38 cellular contexts compared by ENCODE assay signal in the genomic region with DNA sequence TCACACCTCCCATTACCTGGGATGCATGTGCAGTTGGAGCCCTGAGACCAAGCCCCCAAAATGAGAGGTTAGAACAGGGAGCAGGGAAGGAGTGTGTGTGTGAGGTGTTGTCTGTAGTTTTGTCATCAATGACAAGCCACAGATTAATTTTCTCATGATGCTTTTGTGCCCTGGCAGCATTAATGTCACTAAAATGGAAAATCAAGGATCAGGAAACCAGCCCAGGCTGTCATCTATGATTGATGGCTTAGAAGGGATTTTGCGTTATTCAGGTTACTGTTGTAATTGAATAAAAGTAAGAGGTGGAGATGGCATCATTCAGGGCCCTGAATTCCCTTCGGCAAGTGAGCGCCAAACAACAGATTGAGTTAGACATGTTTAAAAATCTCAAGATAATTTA.
"Had no signal": no experiment of that assay in that cellular context is flagged by ENCODE, and none has a peak within 500 bp of the region (broad histone marks: within the 10 kb centered on the region; RNA-seq: fewer than 3 reads in every experiment).

No MANE protein-coding gene starts in this region.

- H3K36me3 Mint-ChIP-seq: activated naive CD4-positive, alpha-beta T cell treated with anti-CD3 and anti-CD28 coated beads, Interleukin-2, amount 10 ng/mL, durations not matched to agents 7 days and 5 days; activated naive CD4-positive, alpha-beta T cell treated with anti-CD3 and anti-CD28 coated beads, Interleukin-2, amount 50 U/mL, for 24 hours; activated naive CD4-positive, alpha-beta T cell treated with anti-CD3 and anti-CD28 coated beads, Interleukin-2, amount 50 U/mL, for 72 hours; activated naive CD8-positive, alpha-beta T cell; activated naive CD8-positive, alpha-beta T cell treated with anti-CD3 and anti-CD28 coated beads for 36 hours; activated naive CD8-positive, alpha-beta T cell treated with anti-CD3 and anti-CD28 coated beads, Interleukin-2, amount 10 ng/mL, durations not matched to agents 7 days and 5 days; brain had no signal

- H3K27me3 Mint-ChIP-seq: activated naive CD4-positive, alpha-beta T cell treated with anti-CD3 and anti-CD28 coated beads, Interleukin-2, amount 10 ng/mL, durations not matched to agents 7 days and 5 days; activated naive CD8-positive, alpha-beta T cell; activated naive CD8-positive, alpha-beta T cell treated with anti-CD3 and anti-CD28 coated beads, Interleukin-2, amount 10 ng/mL, durations not matched to agents 7 days and 5 days; activated naive CD8-positive, alpha-beta T cell treated with anti-CD3 and anti-CD28 coated beads, Interleukin-2, amount 50 U/mL, for 24 hours had no signal

- H3K27ac ChIP-seq: adrenal gland, body of pancreas, brain microvascular endothelial cell, breast epithelium, cardiac muscle cell had no signal

- H3K27me3 ChIP-seq: adrenal gland, ascending aorta, body of pancreas, brain microvascular endothelial cell, breast epithelium, cardiac muscle cell had no signal

- H3K36me3 ChIP-seq: adrenal gland, ascending aorta, brain microvascular endothelial cell, breast epithelium, cardiac muscle cell had no signal

- H3K4me3 Mint-ChIP-seq: activated naive CD4-positive, alpha-beta T cell treated with anti-CD3 and anti-CD28 coated beads for 36 hours; activated naive CD4-positive, alpha-beta T cell treated with anti-CD3 and anti-CD28 coated beads, Interleukin-2, amount 10 ng/mL, durations not matched to agents 7 days and 5 days; activated naive CD4-positive, alpha-beta T cell treated with anti-CD3 and anti-CD28 coated beads, Interleukin-2, amount 50 U/mL, for 24 hours; activated naive CD8-positive, alpha-beta T cell; activated naive CD8-positive, alpha-beta T cell treated with anti-CD3 and anti-CD28 coated beads for 36 hours; activated naive CD8-positive, alpha-beta T cell treated with anti-CD3 and anti-CD28 coated beads, Interleukin-2, amount 10 ng/mL, durations not matched to agents 7 days and 5 days; activated naive CD8-positive, alpha-beta T cell treated with anti-CD3 and anti-CD28 coated beads, Interleukin-2, amount 50 U/mL, for 24 hours; activated T-cell treated with anti-CD3 and anti-CD28 coated beads, Interleukin-2, amount 50 U/mL, for 24 hours; activated T-cell treated with anti-CD3 and anti-CD28 coated beads, Interleukin-2, amount 50 U/mL, for 4 hours; activated T-cell treated with anti-CD3 and anti-CD28 coated beads, Interleukin-2, amount 50 U/mL, for 72 hours; activated T-helper 1 cell treated with anti-CD3 and anti-CD28 coated beads, Interleukin-12 subunit alpha, Interleukin-12 subunit beta, Interleukin-2, Interleukin-4 antibody, amounts not matched to agents 30 ng/mL and 10 ng/mL and 1 ng/mL, durations not matched to agents 14 hours and 24 hours and 36 hours; activated T-helper 17 cell treated with anti-CD3 and anti-CD28 coated beads, Interleukin-2, amount 50 U/mL, for 72 hours; brain; central memory CD8-positive, alpha-beta T cell had no signal

- ATAC-seq: activated naive CD4-positive, alpha-beta T cell treated with anti-CD3 and anti-CD28 coated beads, Interleukin-2, amount 50 U/mL, for 72 hours; activated naive CD8-positive, alpha-beta T cell treated with anti-CD3 and anti-CD28 coated beads, Interleukin-2, amount 50 U/mL, for 24 hours; activated T-cell treated with anti-CD3 and anti-CD28 coated beads, Interleukin-2, amount 50 U/mL, for 4 hours; activated T-cell treated with anti-CD3 and anti-CD28 coated beads, Interleukin-2, amount 50 U/mL, for 72 hours; activated T-helper 17 cell treated with anti-CD3 and anti-CD28 coated beads, Interleukin-2, amount 50 U/mL, for 72 hours; body of pancreas had no signal

- H3K4me3 ChIP-seq: adrenal gland, ascending aorta, body of pancreas, breast epithelium, cardiac muscle cell had no signal

- H3K9me3 ChIP-seq: adrenal gland, ascending aorta, body of pancreas, breast epithelium had no signal

- H3K27ac Mint-ChIP-seq: activated naive CD4-positive, alpha-beta T cell treated with anti-CD3 and anti-CD28 coated beads for 36 hours; activated naive CD4-positive, alpha-beta T cell treated with anti-CD3 and anti-CD28 coated beads, Interleukin-2, amount 10 ng/mL, durations not matched to agents 7 days and 5 days; activated naive CD4-positive, alpha-beta T cell treated with anti-CD3 and anti-CD28 coated beads, Interleukin-2, amount 50 U/mL, for 24 hours; activated naive CD4-positive, alpha-beta T cell treated with anti-CD3 and anti-CD28 coated beads, Interleukin-2, amount 50 U/mL, for 72 hours; activated naive CD8-positive, alpha-beta T cell; activated naive CD8-positive, alpha-beta T cell treated with anti-CD3 and anti-CD28 coated beads for 36 hours; activated naive CD8-positive, alpha-beta T cell treated with anti-CD3 and anti-CD28 coated beads, Interleukin-2, amount 10 ng/mL, durations not matched to agents 7 days and 5 days; activated naive CD8-positive, alpha-beta T cell treated with anti-CD3 and anti-CD28 coated beads, Interleukin-2, amount 50 U/mL, for 24 hours; activated T-cell treated with anti-CD3 and anti-CD28 coated beads, Interleukin-2, amount 50 U/mL, for 24 hours; activated T-cell treated with anti-CD3 and anti-CD28 coated beads, Interleukin-2, amount 50 U/mL, for 72 hours; activated T-helper 1 cell treated with anti-CD3 and anti-CD28 coated beads, Interleukin-12 subunit alpha, Interleukin-12 subunit beta, Interleukin-2, Interleukin-4 antibody, amounts not matched to agents 30 ng/mL and 10 ng/mL and 1 ng/mL, durations not matched to agents 14 hours and 24 hours and 36 hours; activated T-helper 17 cell treated with anti-CD3 and anti-CD28 coated beads, Interleukin-2, amount 50 U/mL, for 72 hours; activated T-helper 2 cell treated with anti-CD3 and anti-CD28 coated beads, Interferon-gamma antibody, Interleukin-2, Interleukin-4, amounts not matched to agents 10 μg/mL and 5 μg/mL and 100 μg/mL, durations not matched to agents 14 hours and 24 hours and 36 hours; brain had no signal

- H3K4me1 Mint-ChIP-seq: activated naive CD4-positive, alpha-beta T cell treated with anti-CD3 and anti-CD28 coated beads, Interleukin-2, amount 10 ng/mL, durations not matched to agents 7 days and 5 days; activated naive CD4-positive, alpha-beta T cell treated with anti-CD3 and anti-CD28 coated beads, Interleukin-2, amount 50 U/mL, for 24 hours; activated naive CD8-positive, alpha-beta T cell treated with anti-CD3 and anti-CD28 coated beads for 36 hours; activated T-helper 17 cell treated with anti-CD3 and anti-CD28 coated beads, Interleukin-2, amount 50 U/mL, for 72 hours; central memory CD8-positive, alpha-beta T cell had no signal

- H3K9me3 Mint-ChIP-seq: activated naive CD4-positive, alpha-beta T cell treated with anti-CD3 and anti-CD28 coated beads for 36 hours; activated naive CD4-positive, alpha-beta T cell treated with anti-CD3 and anti-CD28 coated beads, Interleukin-2, amount 10 ng/mL, durations not matched to agents 7 days and 5 days; activated naive CD4-positive, alpha-beta T cell treated with anti-CD3 and anti-CD28 coated beads, Interleukin-2, amount 50 U/mL, for 24 hours; activated naive CD8-positive, alpha-beta T cell treated with anti-CD3 and anti-CD28 coated beads for 36 hours; activated naive CD8-positive, alpha-beta T cell treated with anti-CD3 and anti-CD28 coated beads, Interleukin-2, amount 10 ng/mL, durations not matched to agents 7 days and 5 days; activated naive CD8-positive, alpha-beta T cell treated with anti-CD3 and anti-CD28 coated beads, Interleukin-2, amount 50 U/mL, for 24 hours; activated T-cell treated with anti-CD3 and anti-CD28 coated beads, Interleukin-2, amount 50 U/mL, for 24 hours; activated T-cell treated with anti-CD3 and anti-CD28 coated beads, Interleukin-2, amount 50 U/mL, for 4 hours; activated T-cell treated with anti-CD3 and anti-CD28 coated beads, Interleukin-2, amount 50 U/mL, for 72 hours; activated T-helper 1 cell treated with anti-CD3 and anti-CD28 coated beads, Interleukin-12 subunit alpha, Interleukin-12 subunit beta, Interleukin-2, Interleukin-4 antibody, amounts not matched to agents 30 ng/mL and 10 ng/mL and 1 ng/mL, durations not matched to agents 14 hours and 24 hours and 36 hours; activated T-helper 17 cell treated with anti-CD3 and anti-CD28 coated beads, Interleukin-2, amount 50 U/mL, for 72 hours; activated T-helper 2 cell treated with anti-CD3 and anti-CD28 coated beads, Interferon-gamma antibody, Interleukin-2, Interleukin-4, amounts not matched to agents 10 μg/mL and 5 μg/mL and 100 μg/mL, durations not matched to agents 14 hours and 24 hours and 36 hours; central memory CD8-positive, alpha-beta T cell had no signal

- DNase-seq: activated effector memory CD4-positive, alpha-beta T cell treated with anti-CD3 and anti-CD28 coated beads, Interleukin-2, amount 50 U/mL, for 16 hours; activated effector memory CD4-positive, alpha-beta T cell treated with Interleukin-2 at 50 U/mL for 16 hours; activated gamma-delta T cell; activated gamma-delta T cell treated with Interleukin-2 at 50 U/mL for 16 hours; activated naive CD4-positive, alpha-beta T cell; activated naive CD4-positive, alpha-beta T cell treated with anti-CD3 and anti-CD28 coated beads for 36 hours; activated naive CD4-positive, alpha-beta T cell treated with anti-CD3 and anti-CD28 coated beads, Interleukin-2, amount 10 ng/mL, durations not matched to agents 7 days and 5 days; activated naive CD4-positive, alpha-beta T cell treated with anti-CD3 and anti-CD28 coated beads, Interleukin-2, amount 50 U/mL, for 16 hours; activated naive CD4-positive, alpha-beta T cell treated with Interleukin-2 at 50 U/mL for 16 hours; activated naive CD8-positive, alpha-beta T cell treated with anti-CD3 and anti-CD28 coated beads for 36 hours; activated naive CD8-positive, alpha-beta T cell treated with anti-CD3 and anti-CD28 coated beads, Interleukin-2, amount 10 ng/mL, durations not matched to agents 7 days and 5 days; activated naive CD8-positive, alpha-beta T cell treated with anti-CD3 and anti-CD28 coated beads, Interleukin-2, amount 50 U/mL, for 24 hours; activated T-cell treated with anti-CD3 and anti-CD28 coated beads, Interleukin-2, amount 50 U/mL, for 1 hour; activated T-cell treated with anti-CD3 and anti-CD28 coated beads, Interleukin-2, amount 50 U/mL, for 24 hours; activated T-cell treated with anti-CD3 and anti-CD28 coated beads, Interleukin-2, amount 50 U/mL, for 4 hours; activated T-cell treated with anti-CD3 and anti-CD28 coated beads, Interleukin-2, amount 50 U/mL, for 48 hours; activated T-cell treated with anti-CD3 and anti-CD28 coated beads, Interleukin-2, amount 50 U/mL, for 72 hours; adrenal gland; amniotic stem cell; amygdala; anterior cingulate cortex; aorta; body of pancreas; brain microvascular endothelial cell; caudate nucleus; central memory CD4-positive, alpha-beta T cell; cerebellar nuclear complex had no signal

- H3K4me1 ChIP-seq: adrenal gland, body of pancreas, breast epithelium had no signal
